Comparison of ENCODE assay signal across 8 cellular contexts in genomic region chr17:3890082-3890892, GRCh38. TPM values are rescaled to one million over a fixed set of nuclear protein-coding genes. Genes with fewer than 3 reads are reported as not detected.
DNase-seq lines count a peak whose midpoint lies in the region; ATAC-seq and TF ChIP-seq lines count a peak whose summit lies in the region.

No MANE protein-coding gene starts in this region.

- TF ChIP-seq CTCF in Peyer's patch (IDR thresholded peaks at IDR 0.05) (no peak), nephron progenitor cell (IDR thresholded peaks at IDR 0.05) (no peak)

- H3K27me3 Mint-ChIP-seq in activated naive CD4-positive, alpha-beta T cell treated with anti-CD3 and anti-CD28 coated beads for 36 hours (ENCODE audit: low read depth): no peaks in the 10 kb centered on the region
- peaks cover 31% of the 10 kb centered on the region for H3K27me3 Mint-ChIP-seq in nephron progenitor cell (ENCODE audit: low read depth, poor library complexity)

- H3K9me3 Mint-ChIP-seq in activated naive CD4-positive, alpha-beta T cell treated with anti-CD3 and anti-CD28 coated beads for 36 hours: no peaks in the 10 kb centered on the region
- no peaks in the 10 kb centered on the region for H3K9me3 Mint-ChIP-seq in nephron progenitor cell

- peak; percentile 37 for DNase-seq in activated naive CD4-positive, alpha-beta T cell treated with anti-CD3 and anti-CD28 coated beads, Interleukin-2, amount 50 U/mL, for 16 hours
- DNase-seq in activated naive CD4-positive, alpha-beta T cell treated with anti-CD3 and anti-CD28 coated beads for 36 hours: no peak
- DNase-seq in Peyer's patch: peak in 1 of 3 donors; percentile 69
- DNase-seq in dermis blood vessel endothelial cell: peak; percentile 78
- DNase-seq in nephron progenitor cell: peak; percentile 54

- no peak overlapping the region for H3K27ac Mint-ChIP-seq in activated naive CD4-positive, alpha-beta T cell treated with anti-CD3 and anti-CD28 coated beads for 36 hours
- H3K27ac Mint-ChIP-seq in nephron progenitor cell: no peak overlapping the region

- no peak for ATAC-seq in GM18870 (IDR thresholded peaks at IDR 0.05; ENCODE audit: unreplicated experiment)
- no peak for ATAC-seq in HG03095 (IDR thresholded peaks at IDR 0.05; ENCODE audit: unreplicated experiment)
- ATAC-seq in GM21786 (IDR thresholded peaks at IDR 0.05; ENCODE audit: unreplicated experiment): no peak

- H3K4me3 Mint-ChIP-seq in activated naive CD4-positive, alpha-beta T cell treated with anti-CD3 and anti-CD28 coated beads for 36 hours: no peak overlapping the region
- no peak overlapping the region for H3K4me3 Mint-ChIP-seq in nephron progenitor cell

- CTCF ChIA-PET in activated naive CD4-positive, alpha-beta T cell treated with anti-CD3 and anti-CD28 coated beads for 36 hours (lab: Charles Lee): interaction anchor here (0.6 to 1.4 kb wide), 7 partner anchors 23 to 509 kb away, joined by 3 to 7 read pairs (median 3); no protein-coding TSS in a partner anchor

- H3K4me3 ChIP-seq in Peyer's patch: no peak overlapping the region

- peaks cover 51% of the 10 kb centered on the region for H3K4me1 Mint-ChIP-seq in activated naive CD4-positive, alpha-beta T cell treated with anti-CD3 and anti-CD28 coated beads for 36 hours (ENCODE audit: low read depth)
- H3K4me1 Mint-ChIP-seq in nephron progenitor cell: peaks cover 79% of the 10 kb centered on the region

- H3K4me1 ChIP-seq in Peyer's patch: peaks cover 13 to 60% (median 38%) of the 10 kb centered on the region in 4 donors

- H3K27ac ChIP-seq in Peyer's patch: peak overlapping the region; percentile 47 to 87 (median 68)

- intact Hi-C loops in activated naive CD4-positive, alpha-beta T cell treated with anti-CD3 and anti-CD28 coated beads for 36 hours (cut with micrococcal nuclease): no loop called here

- H3K36me3 Mint-ChIP-seq in activated naive CD4-positive, alpha-beta T cell treated with anti-CD3 and anti-CD28 coated beads for 36 hours (ENCODE audit: low read depth): no peaks in the 10 kb centered on the region
- H3K36me3 Mint-ChIP-seq in nephron progenitor cell (ENCODE audit: low read depth): no peaks in the 10 kb centered on the region

- no peak for TF ChIP-seq POLR2A in Peyer's patch (IDR thresholded peaks at IDR 0.05)

- H3K9me3 ChIP-seq in Peyer's patch: no peaks in the 10 kb centered on the region

- H3K27me3 ChIP-seq in Peyer's patch: no peaks in the 10 kb centered on the region

- H3K36me3 ChIP-seq in Peyer's patch: no peaks in the 10 kb centered on the region

RNA-seq across cellular contexts. Expression of gene CAMKK1, which starts 2.6 kb away (rescaled TPM):
- total RNA-seq in activated naive CD4-positive, alpha-beta T cell treated with anti-CD3 and anti-CD28 coated beads for 36 hours: 1 to 10 TPM; 2.4 to 2.7 TPM
- total RNA-seq in Peyer's patch (10 to 100 TPM in 1 of 4 donors, 1 to 10 TPM in 3; 2.5 to 13.2 (median 4.6) TPM), dermis blood vessel endothelial cell (0.79 and 2.2 TPM in 2 replicates)

RNA-seq across cellular contexts. Expression of gene P2RX1, which starts 26.0 kb away (rescaled TPM):
- under 1 TPM; 0.10 to 0.17 TPM for total RNA-seq in activated naive CD4-positive, alpha-beta T cell treated with anti-CD3 and anti-CD28 coated beads for 36 hours
- total RNA-seq in Peyer's patch (10 to 100 TPM in 1 of 4 donors, 1 to 10 TPM in 2, under 1 TPM in 1; 0.88 to 27.2 (median 4.3) TPM), dermis blood vessel endothelial cell (not detected in 2 replicates)

RNA-seq across cellular contexts. Expression of gene NCBP3, which starts 44.2 kb away (rescaled TPM):
- total RNA-seq in activated naive CD4-positive, alpha-beta T cell treated with anti-CD3 and anti-CD28 coated beads for 36 hours: 10 to 100 TPM; 33.9 to 40.4 TPM
- total RNA-seq in Peyer's patch (10 to 100 TPM; 24.8 to 41.6 (median 32.2) TPM), dermis blood vessel endothelial cell (20.9 and 23.8 TPM in 2 replicates)
